In genomic region chr1:226993676-226994356, GRCh38 we compare ENCODE assay signal across 1 cellular context.
TF ChIP-seq lines count a peak whose summit lies in the region.

No MANE protein-coding gene starts in this region.

TF ChIP-seq in HepG2, 621 proteins besides CTCF, POLR2A, EP300 and RAD21 (continued from another document):
- TF ChIP-seq ARID4A (CRISPR knock-in tag; IDR thresholded peaks at IDR 0.05; ENCODE audit: borderline replicate concordance), result peak; percentile 50; the same call in 1 of the 2 replicates
- peak; percentile 63; the same call in 1 of the 2 replicates for TF ChIP-seq ZNF691 (CRISPR knock-in tag; IDR thresholded peaks at IDR 0.05; ENCODE audit: borderline replicate concordance, low read depth)
- TF ChIP-seq NFKBIZ (CRISPR knock-in tag; IDR thresholded peaks at IDR 0.05), result no peak
- TF ChIP-seq POLR2AphosphoS5 (IDR thresholded peaks at IDR 0.05; ENCODE audit: low read depth, low read length), result peak; percentile 33; the same call in 1 of the 2 replicates
- TF ChIP-seq PHF8 (CRISPR knock-in tag; IDR thresholded peaks at IDR 0.05), result peak; percentile 68; the same call in 1 of the 2 replicates
- TF ChIP-seq ZSCAN25 (CRISPR knock-in tag; IDR thresholded peaks at IDR 0.05), result 0 out of 2 replicates have a peak, but pooled peaks have one; percentile 21
- TF ChIP-seq, protein P1, sequence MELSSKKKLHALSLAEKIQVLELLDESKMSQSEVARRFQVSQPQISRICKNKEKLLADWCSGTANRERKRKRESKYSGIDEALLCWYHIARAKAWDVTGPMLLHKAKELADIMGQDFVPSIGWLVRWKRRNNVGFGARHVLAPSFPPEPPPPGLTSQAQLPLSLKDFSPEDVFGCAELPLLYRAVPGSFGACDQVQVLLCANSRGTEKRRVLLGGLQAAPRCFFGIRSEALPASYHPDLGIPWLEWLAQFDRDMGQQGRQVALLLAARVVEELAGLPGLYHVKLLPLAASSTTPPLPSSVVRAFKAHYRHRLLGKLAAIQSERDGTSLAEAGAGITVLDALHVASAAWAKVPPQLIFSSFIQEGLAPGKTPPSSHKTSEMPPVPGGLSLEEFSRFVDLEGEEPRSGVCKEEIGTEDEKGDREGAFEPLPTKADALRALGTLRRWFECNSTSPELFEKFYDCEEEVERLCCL (CRISPR knock-in tag; IDR thresholded peaks at IDR 0.05; ENCODE audit: borderline replicate concordance), result no peak
- TF ChIP-seq ZFP62 (CRISPR knock-in tag; IDR thresholded peaks at IDR 0.05), result no peak
- no peak for TF ChIP-seq IRF1 (CRISPR knock-in tag; IDR thresholded peaks at IDR 0.05; ENCODE audit: low read depth)
- no peak for TF ChIP-seq SRSF1 (optimal IDR thresholded peaks at IDR 0.05; ENCODE audit: low read depth, low read length)
- 0 out of 2 replicates have a peak, but pooled peaks have one; percentile 65 for TF ChIP-seq HNF1B (CRISPR knock-in tag; IDR thresholded peaks at IDR 0.05)
- TF ChIP-seq, protein P2, sequence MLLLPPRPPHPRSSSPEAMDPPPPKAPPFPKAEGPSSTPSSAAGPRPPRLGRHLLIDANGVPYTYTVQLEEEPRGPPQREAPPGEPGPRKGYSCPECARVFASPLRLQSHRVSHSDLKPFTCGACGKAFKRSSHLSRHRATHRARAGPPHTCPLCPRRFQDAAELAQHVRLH (CRISPR knock-in tag; IDR thresholded peaks at IDR 0.05; ENCODE audit: borderline replicate concordance, low read depth), result no peak
- 0 out of 2 replicates have a peak, but pooled peaks have one; percentile 45 for TF ChIP-seq TBX2 (CRISPR knock-in tag; IDR thresholded peaks at IDR 0.05; ENCODE audit: borderline replicate concordance)
- no peak for TF ChIP-seq ZNF124 (CRISPR knock-in tag; IDR thresholded peaks at IDR 0.05)
- no peak for TF ChIP-seq ZNF790 (CRISPR knock-in tag; IDR thresholded peaks at IDR 0.05; ENCODE audit: borderline replicate concordance)
- TF ChIP-seq, protein P3, sequence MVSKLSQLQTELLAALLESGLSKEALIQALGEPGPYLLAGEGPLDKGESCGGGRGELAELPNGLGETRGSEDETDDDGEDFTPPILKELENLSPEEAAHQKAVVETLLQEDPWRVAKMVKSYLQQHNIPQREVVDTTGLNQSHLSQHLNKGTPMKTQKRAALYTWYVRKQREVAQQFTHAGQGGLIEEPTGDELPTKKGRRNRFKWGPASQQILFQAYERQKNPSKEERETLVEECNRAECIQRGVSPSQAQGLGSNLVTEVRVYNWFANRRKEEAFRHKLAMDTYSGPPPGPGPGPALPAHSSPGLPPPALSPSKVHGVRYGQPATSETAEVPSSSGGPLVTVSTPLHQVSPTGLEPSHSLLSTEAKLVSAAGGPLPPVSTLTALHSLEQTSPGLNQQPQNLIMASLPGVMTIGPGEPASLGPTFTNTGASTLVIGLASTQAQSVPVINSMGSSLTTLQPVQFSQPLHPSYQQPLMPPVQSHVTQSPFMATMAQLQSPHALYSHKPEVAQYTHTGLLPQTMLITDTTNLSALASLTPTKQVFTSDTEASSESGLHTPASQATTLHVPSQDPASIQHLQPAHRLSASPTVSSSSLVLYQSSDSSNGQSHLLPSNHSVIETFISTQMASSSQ (IDR thresholded peaks at IDR 0.05; ENCODE audit: low read depth), result no peak
- TF ChIP-seq, protein P3 (CRISPR knock-in tag; IDR thresholded peaks at IDR 0.05; ENCODE audit: borderline replicate concordance), result peak; percentile 75; the same call in 1 of the 2 replicates
- peak; percentile 43 for TF ChIP-seq PHF21A (CRISPR knock-in tag; IDR thresholded peaks at IDR 0.05)
- TF ChIP-seq ZSCAN21 (CRISPR knock-in tag; IDR thresholded peaks at IDR 0.05; ENCODE audit: borderline replicate concordance), result 0 out of 2 replicates have a peak, but pooled peaks have one; percentile 26
- peak; percentile 44; the same call in 1 of the 2 replicates for TF ChIP-seq SPEN (CRISPR knock-in tag; IDR thresholded peaks at IDR 0.05; ENCODE audit: low read depth)
- no peak for TF ChIP-seq EZH2 (conservative IDR thresholded peaks at IDR 0.05; ENCODE audit: low read depth, low read length)
- TF ChIP-seq TAF1 (CRISPR knock-in tag; IDR thresholded peaks at IDR 0.05), result 0 out of 2 replicates have a peak, but pooled peaks have one; percentile 35
- TF ChIP-seq ZKSCAN5 (CRISPR knock-in tag; IDR thresholded peaks at IDR 0.05), result peak; percentile 99
- TF ChIP-seq, protein P4, sequence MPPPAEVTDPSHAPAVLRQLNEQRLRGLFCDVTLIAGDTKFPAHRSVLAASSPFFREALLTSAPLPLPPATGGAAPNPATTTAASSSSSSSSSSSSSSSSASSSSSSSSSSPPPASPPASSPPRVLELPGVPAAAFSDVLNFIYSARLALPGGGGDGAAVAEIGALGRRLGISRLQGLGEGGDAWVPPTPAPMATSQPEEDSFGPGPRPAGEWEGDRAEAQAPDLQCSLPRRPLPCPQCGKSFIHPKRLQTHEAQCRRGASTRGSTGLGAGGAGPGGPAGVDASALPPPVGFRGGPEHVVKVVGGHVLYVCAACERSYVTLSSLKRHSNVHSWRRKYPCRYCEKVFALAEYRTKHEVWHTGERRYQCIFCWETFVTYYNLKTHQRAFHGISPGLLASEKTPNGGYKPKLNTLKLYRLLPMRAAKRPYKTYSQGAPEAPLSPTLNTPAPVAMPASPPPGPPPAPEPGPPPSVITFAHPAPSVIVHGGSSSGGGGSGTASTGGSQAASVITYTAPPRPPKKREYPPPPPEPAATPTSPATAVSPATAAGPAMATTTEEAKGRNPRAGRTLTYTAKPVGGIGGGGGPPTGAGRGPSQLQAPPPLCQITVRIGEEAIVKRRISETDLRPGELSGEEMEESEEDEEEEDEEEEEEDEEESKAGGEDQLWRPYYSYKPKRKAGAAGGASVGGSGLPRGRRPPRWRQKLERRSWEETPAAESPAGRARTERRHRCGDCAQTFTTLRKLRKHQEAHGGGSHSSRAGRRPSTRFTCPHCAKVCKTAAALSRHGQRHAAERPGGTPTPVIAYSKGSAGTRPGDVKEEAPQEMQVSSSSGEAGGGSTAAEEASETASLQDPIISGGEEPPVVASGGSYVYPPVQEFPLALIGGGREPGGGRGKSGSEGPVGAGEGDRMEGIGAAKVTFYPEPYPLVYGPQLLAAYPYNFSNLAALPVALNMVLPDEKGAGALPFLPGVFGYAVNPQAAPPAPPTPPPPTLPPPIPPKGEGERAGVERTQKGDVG (CRISPR knock-in tag; IDR thresholded peaks at IDR 0.05; ENCODE audit: borderline replicate concordance), result no peak
- TF ChIP-seq STAG1 (CRISPR knock-in tag; IDR thresholded peaks at IDR 0.05), result 0 out of 2 replicates have a peak, but pooled peaks have one; percentile 5
- TF ChIP-seq, protein P5, sequence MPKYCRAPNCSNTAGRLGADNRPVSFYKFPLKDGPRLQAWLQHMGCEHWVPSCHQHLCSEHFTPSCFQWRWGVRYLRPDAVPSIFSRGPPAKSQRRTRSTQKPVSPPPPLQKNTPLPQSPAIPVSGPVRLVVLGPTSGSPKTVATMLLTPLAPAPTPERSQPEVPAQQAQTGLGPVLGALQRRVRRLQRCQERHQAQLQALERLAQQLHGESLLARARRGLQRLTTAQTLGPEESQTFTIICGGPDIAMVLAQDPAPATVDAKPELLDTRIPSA (CRISPR knock-in tag; IDR thresholded peaks at IDR 0.05; ENCODE audit: borderline replicate concordance), result no peak
- TF ChIP-seq FOXP4 (CRISPR knock-in tag; IDR thresholded peaks at IDR 0.05), result peak; percentile 16; the same call in 1 of the 2 replicates
- TF ChIP-seq RXRB (CRISPR knock-in tag; IDR thresholded peaks at IDR 0.05; ENCODE audit: borderline replicate concordance), result 0 out of 2 replicates have a peak, but pooled peaks have one; percentile 8
